24 cellular contexts compared by ENCODE assay signal in the genomic region with DNA sequence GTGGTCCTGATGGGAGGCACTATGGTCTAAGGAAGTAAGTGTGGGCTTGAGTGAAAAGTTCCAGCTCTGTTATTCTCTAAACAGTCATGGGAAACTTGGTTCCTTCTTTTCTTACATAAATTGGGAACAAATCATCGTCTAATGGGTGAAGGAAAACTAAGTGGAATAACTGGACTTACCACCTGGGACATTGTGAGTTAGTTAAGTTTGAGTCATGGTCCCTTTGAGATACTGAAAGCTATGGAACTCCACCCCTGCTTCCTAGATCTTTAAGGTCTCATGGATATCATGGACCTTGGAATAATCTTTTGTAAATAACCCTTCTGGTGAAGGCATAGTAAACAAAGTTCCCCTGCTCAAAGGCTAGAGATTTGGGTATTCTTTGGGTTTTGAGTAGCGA. TPM values are rescaled to one million over a fixed set of nuclear protein-coding genes. Genes with fewer than 3 reads are reported as not detected.
A peak's percentile ranks its signal among the peaks of the same experiment; 100 is the strongest.
DNase-seq lines count a peak whose midpoint lies in the region; ATAC-seq, FAIRE-seq and TF ChIP-seq lines count a peak whose summit lies in the region.
"Had no signal": no experiment of that assay in that cellular context is flagged by ENCODE, and none has a peak within 500 bp of the region (broad histone marks: within the 10 kb centered on the region; RNA-seq: fewer than 3 reads in every experiment).

No MANE protein-coding gene starts in this region.

- H3K36me3 ChIP-seq in bronchial epithelial cell (ENCODE audit: control insufficient read depth, insufficient read depth, low read length) (peaks cover 17% of the 10 kb centered on the region), esophagus squamous epithelium (peaks cover 22 to 100% (median 52%) of the 10 kb centered on the region in 3 donors), smooth muscle cell (ENCODE audit: low read depth) (peaks cover 14% of the 10 kb centered on the region)

- intact Hi-C loops in activated CD4-positive, alpha-beta T cell treated with anti-CD3 and anti-CD28 coated beads, Interleukin-2, amount 10 ng/mL, durations not matched to agents 24 days and 14 days (cut with micrococcal nuclease), result no loop called here
- intact Hi-C loops in esophagus squamous epithelium (cut with DNase I), result no loop called here

- H2AFZ ChIP-seq in smooth muscle cell (ENCODE audit: low read depth), result no peak overlapping the region

- H3K4me3 ChIP-seq in bronchial epithelial cell (ENCODE audit: low read depth, low read length), result no peak overlapping the region
- H3K4me3 ChIP-seq in esophagus squamous epithelium, result no peak overlapping the region
- no peak overlapping the region for H3K4me3 ChIP-seq in smooth muscle cell
- H3K4me3 ChIP-seq: A549, GM12878, HAP-1 had no signal

- peaks cover 64% of the 10 kb centered on the region for H3K36me3 Mint-ChIP-seq in activated CD4-positive, alpha-beta T cell treated with anti-CD3 and anti-CD28 coated beads, Interleukin-2, amount 10 ng/mL, durations not matched to agents 24 days and 14 days (ENCODE audit: low read depth)

- H3K27ac ChIP-seq in esophagus squamous epithelium (peak overlapping the region in 3 of 4 donors; percentile 39 to 60 (median 54)), smooth muscle cell (ENCODE audit: low read depth) (peak overlapping the region; percentile 31)
- H3K27ac ChIP-seq: 22Rv1, A549, C4-2B, HL-60 had no signal

- no peaks in the 10 kb centered on the region for H3F3A ChIP-seq in smooth muscle cell (ENCODE audit: low read depth)

- H3K4me1 ChIP-seq in esophagus squamous epithelium (no peaks in the 10 kb centered on the region), smooth muscle cell (ENCODE audit: low read depth) (no peaks in the 10 kb centered on the region)
- H3K4me1 ChIP-seq: A549, HAP-1 had no signal

- CTCF ChIA-PET in HEK293T (lab: Yijun Ruan, JAX), result interaction anchor here (0.6 to 0.7 kb wide), 2 partner anchors 10 to 37 kb away, joined by 3 to 5 read pairs; partner anchors contain the start of gene CCDC28B

- TF ChIP-seq POLR2A in esophagus squamous epithelium (IDR thresholded peaks at IDR 0.05), result no peak

- TF ChIP-seq CTCF in bronchial epithelial cell (IDR thresholded peaks at IDR 0.05; ENCODE audit: insufficient read depth, low read length, severe bottlenecking) (no peak), esophagus squamous epithelium (IDR thresholded peaks at IDR 0.05) (no peak), smooth muscle cell (IDR thresholded peaks at IDR 0.05; ENCODE audit: borderline replicate concordance, insufficient read depth, poor library complexity, severe bottlenecking) (no peak)

- H3K27ac Mint-ChIP-seq in activated CD4-positive, alpha-beta T cell treated with anti-CD3 and anti-CD28 coated beads, Interleukin-2, amount 10 ng/mL, durations not matched to agents 24 days and 14 days, result peak overlapping the region; percentile 48
- H3K27ac Mint-ChIP-seq: CD4-positive, alpha-beta T cell had no signal

- H3K9ac ChIP-seq in smooth muscle cell (ENCODE audit: low read depth), result no peak overlapping the region

- no peaks in the 10 kb centered on the region for H3K27me3 Mint-ChIP-seq in activated CD4-positive, alpha-beta T cell treated with anti-CD3 and anti-CD28 coated beads, Interleukin-2, amount 10 ng/mL, durations not matched to agents 24 days and 14 days
- H3K27me3 Mint-ChIP-seq: CD4-positive, alpha-beta T cell had no signal

- FAIRE-seq in bronchial epithelial cell (lab: Jason Lieb, UNC), result peak; percentile 68
- FAIRE-seq: A549, GM12878, H1 had no signal

- no peak for ATAC-seq in activated CD4-positive, CD25-positive, alpha-beta regulatory T cell treated with anti-CD3 and anti-CD28 coated beads, Interleukin-2, amount 50 U/mL, for 24 hours
- ATAC-seq: A549, GM12878 had no signal

- no peaks in the 10 kb centered on the region for H3K9me3 Mint-ChIP-seq in activated CD4-positive, alpha-beta T cell treated with anti-CD3 and anti-CD28 coated beads, Interleukin-2, amount 10 ng/mL, durations not matched to agents 24 days and 14 days
- H3K9me3 Mint-ChIP-seq: CD4-positive, alpha-beta T cell had no signal

- DNase-seq in activated CD4-positive, alpha-beta T cell treated with anti-CD3 and anti-CD28 coated beads, Interleukin-2, amount 10 ng/mL, durations not matched to agents 24 days and 14 days, result no peak
- DNase-seq in activated CD4-positive, alpha-beta T cell treated with anti-CD3 and anti-CD28 coated beads for 1 hour, result no peak
- DNase-seq in bronchial epithelial cell (ENCODE audit: low read depth) (peak; percentile 59), esophagus squamous epithelium (lab: John Stamatoyannopoulos, UW) (no peak), smooth muscle cell (lab: John Stamatoyannopoulos, UW; ENCODE audit: unreplicated experiment) (no peak), HEK293T (ENCODE audit: extremely low spot score) (no peak)
- no peak for DNase-seq in activated naive CD4-positive, alpha-beta T cell treated with Interleukin-2 at 50 U/mL for 16 hours
- DNase-seq: AML-193; CD4-positive, alpha-beta T cell; DMS153; DMS79; IMR-90; KBM-7 had no signal

- H3K79me2 ChIP-seq in smooth muscle cell (ENCODE audit: low read depth), result no peaks in the 10 kb centered on the region

- POLR2A ChIA-PET in HEK293T (lab: Yijun Ruan, JAX), result interaction anchor here (1.5 kb wide), 1 partner anchor 16 kb away, joined by 6 read pairs; the partner anchor contains the start of gene TXLNA

- WGBS in esophagus squamous epithelium, 2 donors, result 66 to 69% methylated on average over 2 of the region's 2 CpGs
- 95% methylated on average over 2 of the region's 2 CpGs for WGBS in smooth muscle cell (ENCODE audit: low lambda C conversion rate)

- H3K4me2 ChIP-seq in smooth muscle cell, result no peak overlapping the region
- H3K4me2 ChIP-seq: A549 had no signal

- H3K4me1 Mint-ChIP-seq in activated CD4-positive, alpha-beta T cell treated with anti-CD3 and anti-CD28 coated beads, Interleukin-2, amount 10 ng/mL, durations not matched to agents 24 days and 14 days, result peaks cover 2% of the 10 kb centered on the region

- H3K27me3 ChIP-seq in bronchial epithelial cell (ENCODE audit: control insufficient read depth, insufficient read depth, low read length), result no peaks in the 10 kb centered on the region
- no peaks in the 10 kb centered on the region for H3K27me3 ChIP-seq in esophagus squamous epithelium
- no peaks in the 10 kb centered on the region for H3K27me3 ChIP-seq in smooth muscle cell (ENCODE audit: low read depth)

- H4K20me1 ChIP-seq in smooth muscle cell (ENCODE audit: low read depth), result no peaks in the 10 kb centered on the region

- no peak overlapping the region for H3K4me3 Mint-ChIP-seq in activated CD4-positive, alpha-beta T cell treated with anti-CD3 and anti-CD28 coated beads, Interleukin-2, amount 10 ng/mL, durations not matched to agents 24 days and 14 days
- H3K4me3 Mint-ChIP-seq: CD4-positive, alpha-beta T cell had no signal

- H3K9me3 ChIP-seq in esophagus squamous epithelium (no peaks in the 10 kb centered on the region), smooth muscle cell (replicated peaks; ENCODE audit: low read depth) (no peaks in the 10 kb centered on the region)
- H3K9me3 ChIP-seq: A549, HAP-1 had no signal

TF ChIP-seq in HEK293T, 16 proteins besides CTCF, POLR2A, EP300 and RAD21:
- TF ChIP-seq CTBP1 (IDR thresholded peaks at IDR 0.05; ENCODE audit: borderline replicate concordance) (no peak), FOXK2 (IDR thresholded peaks at IDR 0.05) (no peak), ELF4 (IDR thresholded peaks at IDR 0.05) (no peak), HDGF (IDR thresholded peaks at IDR 0.05; ENCODE audit: borderline replicate concordance) (no peak), ARNT (IDR thresholded peaks at IDR 0.05) (no peak), TARDBP (IDR thresholded peaks at IDR 0.05) (no peak), ZNF384 (IDR thresholded peaks at IDR 0.05) (no peak), FOXA1 (IDR thresholded peaks at IDR 0.05) (no peak)
TF ChIP-seq in HEK293T: peak in this region for 0.

RNA-seq across cellular contexts. Expression of gene TXLNA, which starts 16.1 kb away (rescaled TPM):
- total RNA-seq in activated CD4-positive, alpha-beta T cell treated with anti-CD3 and anti-CD28 coated beads, Interleukin-2, amount 10 ng/mL, durations not matched to agents 24 days and 14 days, result 105 and 106 TPM in 2 replicates
- total RNA-seq in bronchial epithelial cell (54.0 and 62.7 TPM in 2 replicates), esophagus squamous epithelium (10 to 100 TPM; 34.5 to 54.0 (median 40.7) TPM), smooth muscle cell (42.7 and 44.6 TPM in 2 replicates)
- 42.0 and 46.0 TPM in 2 replicates for polyA plus RNA-seq in smooth muscle cell

RNA-seq across cellular contexts. Expression of gene CCDC28B, which starts 37.0 kb away (rescaled TPM):
- 37.1 and 38.1 TPM in 2 replicates for total RNA-seq in activated CD4-positive, alpha-beta T cell treated with anti-CD3 and anti-CD28 coated beads, Interleukin-2, amount 10 ng/mL, durations not matched to agents 24 days and 14 days
- total RNA-seq in bronchial epithelial cell (1.2 and 2.9 TPM in 2 replicates), esophagus squamous epithelium (1 to 10 TPM in 3 of 4 donors, under 1 TPM in 1; 0.88 to 2.9 (median 1.6) TPM), smooth muscle cell (19.9 and 41.6 TPM in 2 replicates)
- 58.9 and 63.9 TPM in 2 replicates for polyA plus RNA-seq in smooth muscle cell

RNA-seq across cellular contexts. Expression of gene IQCC, which starts 42.1 kb away (rescaled TPM):
- total RNA-seq in activated CD4-positive, alpha-beta T cell treated with anti-CD3 and anti-CD28 coated beads, Interleukin-2, amount 10 ng/mL, durations not matched to agents 24 days and 14 days, result 6.1 and 6.4 TPM in 2 replicates
- total RNA-seq in bronchial epithelial cell (2.6 and 3.6 TPM in 2 replicates), esophagus squamous epithelium (1 to 10 TPM in 2 of 4 donors, under 1 TPM in 2; 0.66 to 2.0 (median 1.1) TPM), smooth muscle cell (1.4 and 3.1 TPM in 2 replicates)
- 2.4 TPM in 2 replicates for polyA plus RNA-seq in smooth muscle cell

RNA-seq across cellular contexts. Expression of gene DCDC2B, which starts 45.5 kb away (rescaled TPM):
- 0.12 TPM in 1 of 2 replicates, not detected in the other for total RNA-seq in activated CD4-positive, alpha-beta T cell treated with anti-CD3 and anti-CD28 coated beads, Interleukin-2, amount 10 ng/mL, durations not matched to agents 24 days and 14 days
- not detected in 2 replicates for total RNA-seq in bronchial epithelial cell
- not detected for total RNA-seq in esophagus squamous epithelium
- not detected in 2 replicates for total RNA-seq in smooth muscle cell
- polyA plus RNA-seq in smooth muscle cell, result 0.47 TPM in 1 of 2 replicates, not detected in the other
- total RNA-seq: Daoy, H1, HT1080, IMR-90 had no signal
- polyA plus RNA-seq: A549, BJ, H1, IMR-90 had no signal

RNA-seq across cellular contexts. Expression of gene KPNA6, which starts 55.5 kb away (rescaled TPM):
- 79.4 and 87.6 TPM in 2 replicates for total RNA-seq in activated CD4-positive, alpha-beta T cell treated with anti-CD3 and anti-CD28 coated beads, Interleukin-2, amount 10 ng/mL, durations not matched to agents 24 days and 14 days
- total RNA-seq in bronchial epithelial cell, result 24.2 and 31.1 TPM in 2 replicates
- 10 to 100 TPM; 27.7 to 38.0 (median 36.5) TPM for total RNA-seq in esophagus squamous epithelium
- total RNA-seq in smooth muscle cell, result 35.8 and 40.9 TPM in 2 replicates
- polyA plus RNA-seq in smooth muscle cell, result 22.3 and 29.1 TPM in 2 replicates
